31 cellular contexts compared by ENCODE assay signal in genomic region chr14:79802096-79802495, GRCh38.
"Had no signal": no experiment of that assay in that cellular context is flagged by ENCODE, and none has a peak within 500 bp of the region (broad histone marks: within the 10 kb centered on the region; RNA-seq: fewer than 3 reads in every experiment).

No MANE protein-coding gene starts in this region.

- H3K27me3 Mint-ChIP-seq: effector memory CD8-positive, alpha-beta T cell; stimulated activated naive B cell treated with anti-CD40 and anti-IgM and Interleukin-4, amounts not matched to agents 10 μg/mL and 1 μg/mL and 100 μg/mL, for 72 hours; stimulated activated naive CD8-positive, alpha-beta T cell treated with anti-CD3 and anti-CD28 coated beads, Interleukin-15, Interleukin-2, amounts not matched to agents 100 ng/mL and 50 ng/mL, for 24 hours had no signal

- H3K36me3 Mint-ChIP-seq: immature natural killer cell; mesothelial cell of epicardium; naive thymus-derived CD4-positive, alpha-beta T cell; stimulated activated naive B cell treated with anti-CD40 and anti-IgM and Interleukin-4, amounts not matched to agents 10 μg/mL and 1 μg/mL and 100 μg/mL, for 72 hours had no signal

- H3K27ac ChIP-seq: esophagus squamous epithelium, heart right ventricle, left lung, ovary, skin epidermis, thoracic aorta, tibial nerve, upper lobe of left lung had no signal

- FAIRE-seq: endometrium, urothelium cell line had no signal

- DNase-seq: cerebellar nuclear complex; cortex of kidney; effector memory CD8-positive, alpha-beta T cell; erythroblast; esophagus squamous epithelium; foreskin melanocyte; glutamatergic neuron; heart right ventricle; hypothalamus; immature natural killer cell; islet precursor cell; left lung; mesenchymal stem cell; mucosa of descending colon; naive thymus-derived CD4-positive, alpha-beta T cell; nephron progenitor cell; occipital lobe; ovary; posterior cingulate gyrus; right cardiac atrium; stimulated activated CD4-positive, alpha-beta T cell treated with anti-CD3 and anti-CD28 coated beads, Interleukin-15, amount 100 ng/mL, for 24 hours; stimulated activated CD4-positive, alpha-beta T cell treated with anti-CD3 and anti-CD28 coated beads, Interleukin-2, amount 100 ng/mL, for 48 hours; stimulated activated naive B cell treated with anti-CD40 and anti-IgM and Interleukin-4, amounts not matched to agents 10 μg/mL and 1 μg/mL and 100 μg/mL, for 72 hours; upper lobe of left lung had no signal

- H3K9me3 Mint-ChIP-seq: mesothelial cell of epicardium, nephron progenitor cell had no signal

- H3K36me3 ChIP-seq: esophagus squamous epithelium, heart right ventricle, left lung, ovary, thoracic aorta, tibial nerve, upper lobe of left lung had no signal

- H3K27ac Mint-ChIP-seq: effector memory CD8-positive, alpha-beta T cell; immature natural killer cell; mesothelial cell of epicardium; naive thymus-derived CD4-positive, alpha-beta T cell; nephron progenitor cell; stimulated activated naive B cell treated with anti-CD40 and anti-IgM and Interleukin-4, amounts not matched to agents 10 μg/mL and 1 μg/mL and 100 μg/mL, for 72 hours; stimulated activated naive CD8-positive, alpha-beta T cell treated with anti-CD3 and anti-CD28 coated beads, Interleukin-15, Interleukin-2, amounts not matched to agents 100 ng/mL and 50 ng/mL, for 24 hours had no signal

- H3K4me3 ChIP-seq: esophagus squamous epithelium, heart right ventricle, left lung, mucosa of descending colon, ovary, skin epidermis, thoracic aorta, tibial nerve, upper lobe of left lung had no signal

- H3K27me3 ChIP-seq: esophagus squamous epithelium, heart right ventricle, left lung, ovary, tibial nerve, upper lobe of left lung had no signal

- H3K4me1 ChIP-seq: esophagus squamous epithelium, heart right ventricle, left lung, tibial nerve, upper lobe of left lung had no signal

- H3K9me3 ChIP-seq: esophagus squamous epithelium, heart right ventricle, left lung, mucosa of descending colon, ovary, thoracic aorta, tibial nerve, upper lobe of left lung had no signal

- H3K4me3 Mint-ChIP-seq: effector memory CD8-positive, alpha-beta T cell; immature natural killer cell; mesothelial cell of epicardium; naive thymus-derived CD4-positive, alpha-beta T cell; nephron progenitor cell; stimulated activated naive B cell treated with anti-CD40 and anti-IgM and Interleukin-4, amounts not matched to agents 10 μg/mL and 1 μg/mL and 100 μg/mL, for 72 hours; stimulated activated naive CD8-positive, alpha-beta T cell treated with anti-CD3 and anti-CD28 coated beads, Interleukin-15, Interleukin-2, amounts not matched to agents 100 ng/mL and 50 ng/mL, for 24 hours had no signal

- H3K4me1 Mint-ChIP-seq: naive thymus-derived CD4-positive, alpha-beta T cell; stimulated activated naive B cell treated with anti-CD40 and anti-IgM and Interleukin-4, amounts not matched to agents 10 μg/mL and 1 μg/mL and 100 μg/mL, for 72 hours had no signal
